In the genomic region with DNA sequence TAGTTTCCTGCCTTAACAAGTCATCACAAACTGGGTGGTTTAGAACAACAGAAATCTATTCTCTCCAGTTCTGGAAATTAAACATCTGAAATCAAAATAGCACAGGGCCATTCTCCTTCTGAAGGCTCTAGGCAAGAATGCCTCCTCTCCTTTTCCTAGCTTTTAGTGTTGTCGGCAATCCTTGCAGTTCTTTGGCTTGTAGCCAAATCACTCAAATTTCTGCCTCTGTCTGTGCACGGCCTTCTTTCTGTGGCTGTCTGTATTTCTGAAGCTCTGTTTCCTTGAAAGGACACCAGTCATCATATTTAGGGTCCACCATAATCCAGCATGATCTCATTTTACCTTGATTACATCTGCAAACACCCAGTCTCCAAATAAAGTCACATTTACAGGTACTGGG, we compare ENCODE assay signal across 22 cellular contexts.
DNase-seq lines count a peak whose midpoint lies in the region; ATAC-seq lines count a peak whose summit lies in the region.
"Had no signal": no experiment of that assay in that cellular context is flagged by ENCODE, and none has a peak within 500 bp of the region (broad histone marks: within the 10 kb centered on the region; RNA-seq: fewer than 3 reads in every experiment).

No MANE protein-coding gene starts in this region.

- DNase-seq in NCI-H1417 (lab: John Stamatoyannopoulos, UW) (peak in 2 of 3 experiments; percentile 2 to 24), NCI-H1417 treated with DMSO at 0.1 percent for 48 hours (lab: John Stamatoyannopoulos, UW) (no peak), NCI-H1105 (lab: John Stamatoyannopoulos, UW) (peak; percentile 19), brain pericyte (ENCODE audit: low read depth, low spot score) (peak; percentile 2), kidney tubule cell (ENCODE audit: low spot score) (peak; percentile 17)
- no peak for DNase-seq in stimulated activated effector memory CD8-positive, alpha-beta T cell treated with anti-CD3 and anti-CD28 coated beads, Interleukin-12 subunit alpha, Interleukin-12 subunit beta, amount 100 ng/mL, for 72 hours (ENCODE audit: low spot score in 2 of 2)
- DNase-seq: 8988T; activated CD4-positive, alpha-beta T cell treated with anti-CD3 and anti-CD28 coated beads, Interleukin-2, amount 50 U/mL, for 1 hour; activated gamma-delta T cell treated with Interleukin-2 at 50 U/mL for 16 hours; Calu3; colonic mucosa; Kasumi-1; kidney glomerular epithelial cell; mesenchymal stem cell; natural killer cell; NCI-H1092; NCI-H2227 treated with DMSO at 0.1 percent for 48 hours; posterior cingulate gyrus; SHP77; stimulated activated CD4-positive, alpha-beta T cell treated with anti-CD3 and anti-CD28 coated beads, Interleukin-4, amount 100 ng/mL, for 1 hour had no signal

- peaks cover 10% of the 10 kb centered on the region for H3K9me3 Mint-ChIP-seq in stimulated activated effector memory CD8-positive, alpha-beta T cell treated with anti-CD3 and anti-CD28 coated beads, Interleukin-12 subunit alpha, Interleukin-12 subunit beta, amount 100 ng/mL, for 72 hours

- no peaks in the 10 kb centered on the region for H3K4me1 Mint-ChIP-seq in stimulated activated effector memory CD8-positive, alpha-beta T cell treated with anti-CD3 and anti-CD28 coated beads, Interleukin-12 subunit alpha, Interleukin-12 subunit beta, amount 100 ng/mL, for 72 hours
- H3K4me1 Mint-ChIP-seq: natural killer cell had no signal

- no peak for ATAC-seq in GM18858 (IDR thresholded peaks at IDR 0.05; ENCODE audit: unreplicated experiment)
- no peak for ATAC-seq in stimulated activated effector memory CD8-positive, alpha-beta T cell treated with anti-CD3 and anti-CD28 coated beads, Interleukin-12 subunit alpha, Interleukin-12 subunit beta, amount 100 ng/mL, for 72 hours
- no peak for ATAC-seq in HG03571 (IDR thresholded peaks at IDR 0.05; ENCODE audit: unreplicated experiment)
- ATAC-seq: natural killer cell had no signal

- H3K4me3 Mint-ChIP-seq in stimulated activated effector memory CD8-positive, alpha-beta T cell treated with anti-CD3 and anti-CD28 coated beads, Interleukin-12 subunit alpha, Interleukin-12 subunit beta, amount 100 ng/mL, for 72 hours = no peak overlapping the region
- H3K4me3 Mint-ChIP-seq: natural killer cell had no signal

- H3K27ac Mint-ChIP-seq in stimulated activated effector memory CD8-positive, alpha-beta T cell treated with anti-CD3 and anti-CD28 coated beads, Interleukin-12 subunit alpha, Interleukin-12 subunit beta, amount 100 ng/mL, for 72 hours = no peak overlapping the region
- H3K27ac Mint-ChIP-seq: natural killer cell had no signal

- no peaks in the 10 kb centered on the region for H3K36me3 Mint-ChIP-seq in stimulated activated effector memory CD8-positive, alpha-beta T cell treated with anti-CD3 and anti-CD28 coated beads, Interleukin-12 subunit alpha, Interleukin-12 subunit beta, amount 100 ng/mL, for 72 hours
- H3K36me3 Mint-ChIP-seq: natural killer cell had no signal

Comparison
In these comparisons a context has a peak if more than half of its experiments do, and no peak if none do; other contexts are left out.
1. DNase-seq: peak in NCI-H1417 (2 of 3), NCI-H1105 (single experiment), brain pericyte (single experiment) and kidney tubule cell (single experiment); none in NCI-H1417 treated with DMSO at 0.1 percent for 48 hours (single experiment) and stimulated activated effector memory CD8-positive, alpha-beta T cell treated with anti-CD3 and anti-CD28 coated beads, Interleukin-12 subunit alpha, Interleukin-12 subunit beta, amount 100 ng/mL, for 72 hours (0 of 2).